Comparison of ENCODE assay signal across 12 cellular contexts in the genomic region with DNA sequence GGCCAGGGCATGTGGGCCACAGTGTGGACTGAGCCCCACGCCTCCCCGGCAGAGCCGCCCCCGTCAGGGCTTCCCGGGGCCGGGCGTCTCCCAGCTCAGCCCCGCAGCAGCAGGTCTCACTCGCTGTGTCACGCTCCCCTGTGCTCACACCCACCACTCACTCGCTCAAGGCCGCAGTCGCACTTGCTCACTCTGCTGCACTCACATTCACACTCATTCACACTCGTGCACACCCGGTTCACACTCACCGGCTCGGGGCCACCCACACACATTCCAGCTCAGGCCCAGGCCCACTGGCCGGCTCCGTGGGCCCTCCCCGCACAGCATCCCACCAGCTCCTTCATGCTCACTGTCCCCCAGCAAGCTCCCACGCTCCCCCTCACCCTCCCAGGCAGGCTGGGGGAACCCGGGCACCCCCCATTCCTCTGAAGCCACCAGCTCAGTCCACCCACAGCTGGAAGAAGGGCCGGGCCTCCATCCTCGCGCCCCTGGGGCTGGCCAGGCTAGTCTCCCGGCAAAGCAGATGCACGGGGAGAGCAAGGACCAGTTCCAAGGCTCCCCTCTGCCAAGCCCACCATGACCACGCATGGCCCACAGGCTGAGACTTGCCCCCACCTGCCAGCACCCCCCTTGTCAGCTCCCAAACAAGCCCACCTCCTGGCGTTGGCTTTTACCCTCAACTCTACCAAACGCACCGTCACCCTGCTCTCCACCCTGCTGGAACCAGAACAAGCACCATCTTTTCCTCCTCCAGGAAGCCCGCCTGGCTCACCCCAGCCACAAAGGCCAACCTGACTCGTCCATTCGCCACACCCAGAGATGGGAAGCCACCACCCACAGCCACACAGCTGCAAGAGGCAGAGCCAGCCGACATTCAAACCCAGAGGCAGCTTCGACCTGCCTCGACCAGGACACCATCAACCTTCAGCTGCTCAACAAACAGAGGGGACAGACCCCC. TPM values are rescaled to one million over a fixed set of nuclear protein-coding genes. Genes with fewer than 3 reads are reported as not detected.
DNase-seq lines count a peak whose midpoint lies in the region; ATAC-seq and TF ChIP-seq lines count a peak whose summit lies in the region.
"Had no signal": no experiment of that assay in that cellular context is flagged by ENCODE, and none has a peak within 500 bp of the region (broad histone marks: within the 10 kb centered on the region; RNA-seq: fewer than 3 reads in every experiment).

No MANE protein-coding gene starts in this region.

- ATAC-seq in Right ventricle myocardium superior (ENCODE audit: poor library complexity) (peak; percentile 9), GM19023 (IDR thresholded peaks at IDR 0.05; ENCODE audit: unreplicated experiment) (no peak)
- ATAC-seq in central memory CD8-positive, alpha-beta T cell (replicated peaks; ENCODE audit: extremely low read depth, poor library complexity, severe bottlenecking) = no peak
- ATAC-seq in naive thymus-derived CD4-positive, alpha-beta T cell = no peak

- TF ChIP-seq CTCF in right atrium auricular region (IDR thresholded peaks at IDR 0.05) (no peak), uterus (IDR thresholded peaks at IDR 0.05) (no peak)

- TF ChIP-seq POLR2A in uterus (IDR thresholded peaks at IDR 0.05) = no peak

- peaks cover 2% of the 10 kb centered on the region for H3K36me3 Mint-ChIP-seq in central memory CD8-positive, alpha-beta T cell (ENCODE audit: insufficient read depth)
- peaks cover 0 to 13% (median 0%) of the 10 kb centered on the region in 5 donors for H3K36me3 Mint-ChIP-seq in naive thymus-derived CD4-positive, alpha-beta T cell

- DNase-seq in Right ventricle myocardium superior (no peak), right atrium auricular region (ENCODE audit: low spot score) (no peak), uterus (no peak), nucleus accumbens (lab: John Stamatoyannopoulos, UW) (no peak)
- no peak for DNase-seq in central memory CD8-positive, alpha-beta T cell (ENCODE audit: low spot score in 2 of 2)
- DNase-seq in naive thymus-derived CD4-positive, alpha-beta T cell = no peak
- DNase-seq in stimulated activated CD4-positive, alpha-beta T cell treated with anti-CD3 and anti-CD28 coated beads, Interleukin-4, amount 100 ng/mL, for 4 hours = no peak
- DNase-seq: activated T-cell treated with anti-CD3 and anti-CD28 coated beads, Interleukin-2, amount 50 U/mL, for 48 hours; gastrocnemius medialis; NCI-H1417; T1000 had no signal

- no peaks in the 10 kb centered on the region for H3K27me3 Mint-ChIP-seq in central memory CD8-positive, alpha-beta T cell
- H3K27me3 Mint-ChIP-seq in naive thymus-derived CD4-positive, alpha-beta T cell = no peaks in the 10 kb centered on the region

- H3K27ac Mint-ChIP-seq in central memory CD8-positive, alpha-beta T cell (ENCODE audit: low read depth) = peak overlapping the region; percentile 71
- peak overlapping the region in 6 of 9 donors; percentile 40 to 87 (median 72) for H3K27ac Mint-ChIP-seq in naive thymus-derived CD4-positive, alpha-beta T cell

- H3K4me3 Mint-ChIP-seq in central memory CD8-positive, alpha-beta T cell = no peak overlapping the region
- peak overlapping the region in 7 of 10 donors; percentile 3 to 42 (median 29) for H3K4me3 Mint-ChIP-seq in naive thymus-derived CD4-positive, alpha-beta T cell

- peaks cover 43% of the 10 kb centered on the region for H3K4me1 Mint-ChIP-seq in central memory CD8-positive, alpha-beta T cell
- peaks cover 16 to 64% (median 41%) of the 10 kb centered on the region in 7 donors for H3K4me1 Mint-ChIP-seq in naive thymus-derived CD4-positive, alpha-beta T cell

- H3K27ac ChIP-seq in right atrium auricular region (peak overlapping the region in 1 of 2 donors; percentile 77), uterus (peak overlapping the region; percentile 24 to 45)
- H3K27ac ChIP-seq in naive thymus-derived CD4-positive, alpha-beta T cell (ENCODE audit: low read depth, low read length) = no peak overlapping the region
- H3K27ac ChIP-seq: gastrocnemius medialis had no signal

- intact Hi-C loops in Right ventricle myocardium superior (cut with DNase I) (no loop called here), uterus (cut with DNase I; ENCODE audit: low total_unique reads) (no loop called here)
- intact Hi-C loops in naive thymus-derived CD4-positive, alpha-beta T cell (cut with micrococcal nuclease) = no loop called here

- H3K4me3 ChIP-seq in right atrium auricular region (no peak overlapping the region), uterus (no peak overlapping the region)
- no peak overlapping the region for H3K4me3 ChIP-seq in naive thymus-derived CD4-positive, alpha-beta T cell (ENCODE audit: low read length)
- H3K4me3 ChIP-seq: gastrocnemius medialis had no signal

- H3K4me1 ChIP-seq in right atrium auricular region (peaks cover 0 to 67% of the 10 kb centered on the region in 2 donors), uterus (peaks cover 0 to 55% of the 10 kb centered on the region in 2 donors)
- peaks cover 8 to 29% of the 10 kb centered on the region in 2 donors for H3K4me1 ChIP-seq in naive thymus-derived CD4-positive, alpha-beta T cell (ENCODE audit: control insufficient read depth in 2 of 2, insufficient read depth in 2 of 2, low read length in 2 of 2)

- H3K27me3 ChIP-seq in right atrium auricular region (no peaks in the 10 kb centered on the region), uterus (no peaks in the 10 kb centered on the region)
- H3K27me3 ChIP-seq in naive thymus-derived CD4-positive, alpha-beta T cell (ENCODE audit: control insufficient read depth in 2 of 2, insufficient read depth in 2 of 2, low read length in 2 of 2) = no peaks in the 10 kb centered on the region
- H3K27me3 ChIP-seq: gastrocnemius medialis had no signal

- POLR2A ChIA-PET in naive thymus-derived CD4-positive, alpha-beta T cell (lab: Charles Lee) = no interaction called here

- H3K9me3 ChIP-seq in right atrium auricular region (no peaks in the 10 kb centered on the region), uterus (no peaks in the 10 kb centered on the region)
- H3K9me3 ChIP-seq in naive thymus-derived CD4-positive, alpha-beta T cell (ENCODE audit: control insufficient read depth in 2 of 3, low read length in 3 of 3) = no peaks in the 10 kb centered on the region
- H3K9me3 ChIP-seq: gastrocnemius medialis had no signal

- no peaks in the 10 kb centered on the region for H3K9me3 Mint-ChIP-seq in central memory CD8-positive, alpha-beta T cell
- no peaks in the 10 kb centered on the region for H3K9me3 Mint-ChIP-seq in naive thymus-derived CD4-positive, alpha-beta T cell

- CTCF ChIA-PET in naive thymus-derived CD4-positive, alpha-beta T cell (lab: Charles Lee) = no interaction called here

- no peaks in the 10 kb centered on the region for H3K36me3 ChIP-seq in right atrium auricular region
- peaks cover 0 to 7% (median 0%) of the 10 kb centered on the region in 3 experiments for H3K36me3 ChIP-seq in naive thymus-derived CD4-positive, alpha-beta T cell (ENCODE audit: control insufficient read depth in 2 of 3, insufficient read depth in 3 of 3, low read length in 3 of 3)
- H3K36me3 ChIP-seq in uterus = no peaks in the 10 kb centered on the region
- H3K36me3 ChIP-seq: gastrocnemius medialis had no signal

RNA-seq across cellular contexts. Expression of gene NCOR2, which starts 28.0 kb away (rescaled TPM):
- total RNA-seq in Right ventricle myocardium superior (133 TPM), right atrium auricular region (100 to 1,000 TPM in 1 of 2 donors, 10 to 100 TPM in 1; 62.9 to 104 TPM), uterus (100 to 1,000 TPM in 2 of 4 donors, 10 to 100 TPM in 2; 65.1 to 436 (median 102) TPM)
- total RNA-seq in naive thymus-derived CD4-positive, alpha-beta T cell = 100 to 1,000 TPM; 101 to 194 (median 112) TPM
- polyA plus RNA-seq in naive thymus-derived CD4-positive, alpha-beta T cell = 10 to 100 TPM in 1 of 2 donors, 1 to 10 TPM in 1; 5.3 to 17.3 TPM
